1 cellular context compared by ENCODE assay signal in genomic region chr3:190005343-190006113, GRCh38.
TF ChIP-seq lines count a peak whose summit lies in the region.

No MANE protein-coding gene starts in this region.

TF ChIP-seq in H1, 55 proteins besides CTCF, POLR2A, EP300 and RAD21:
- no peak for TF ChIP-seq RBBP5 (IDR thresholded peaks at IDR 0.05; ENCODE audit: borderline replicate concordance, low read depth, low read length)
- TF ChIP-seq MAFK (IDR thresholded peaks at IDR 0.05; ENCODE audit: low read depth, low read length) = no peak
- no peak for TF ChIP-seq JUND (IDR thresholded peaks at IDR 0.05; ENCODE audit: low read length)
- no peak for TF ChIP-seq ZNF274 (IDR thresholded peaks at IDR 0.05; ENCODE audit: borderline replicate concordance, extremely low read depth, low read length)
- TF ChIP-seq, protein P1, sequence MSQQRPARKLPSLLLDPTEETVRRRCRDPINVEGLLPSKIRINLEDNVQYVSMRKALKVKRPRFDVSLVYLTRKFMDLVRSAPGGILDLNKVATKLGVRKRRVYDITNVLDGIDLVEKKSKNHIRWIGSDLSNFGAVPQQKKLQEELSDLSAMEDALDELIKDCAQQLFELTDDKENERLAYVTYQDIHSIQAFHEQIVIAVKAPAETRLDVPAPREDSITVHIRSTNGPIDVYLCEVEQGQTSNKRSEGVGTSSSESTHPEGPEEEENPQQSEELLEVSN (IDR thresholded peaks at IDR 0.05) = no peak
- TF ChIP-seq ASH2L (IDR thresholded peaks at IDR 0.05; ENCODE audit: low read length) = no peak
- no peak for TF ChIP-seq TAF7 (optimal IDR thresholded peaks at IDR 0.05; ENCODE audit: borderline replicate concordance, low read depth, low read length)
- TF ChIP-seq SP2 (IDR thresholded peaks at IDR 0.05; ENCODE audit: low read length) = no peak
- TF ChIP-seq SIX5 (IDR thresholded peaks at IDR 0.05; ENCODE audit: low read depth, low read length) = no peak
- TF ChIP-seq TBP (IDR thresholded peaks at IDR 0.05; ENCODE audit: low read depth, low read length) = no peak
- no peak for TF ChIP-seq CHD2 (IDR thresholded peaks at IDR 0.05; ENCODE audit: low read length)
- TF ChIP-seq BRCA1 (IDR thresholded peaks at IDR 0.05; ENCODE audit: low read depth, low read length) = no peak
- no peak for TF ChIP-seq KDM1A (IDR thresholded peaks at IDR 0.05; ENCODE audit: borderline replicate concordance, low read length)
- TF ChIP-seq CBX8 (IDR thresholded peaks at IDR 0.05; ENCODE audit: borderline replicate concordance, low read depth, low read length) = no peak
- TF ChIP-seq PHF8 (conservative IDR thresholded peaks at IDR 0.05; ENCODE audit: low read depth, low read length) = no peak
- TF ChIP-seq CREB1 (IDR thresholded peaks at IDR 0.05) = no peak
- no peak for TF ChIP-seq TCF12 (IDR thresholded peaks at IDR 0.05; ENCODE audit: low read depth, low read length)
